ENCODE assay signal across 9 cellular contexts in genomic region chr3:71726106-71726505, GRCh38. TPM values are rescaled to one million over a fixed set of nuclear protein-coding genes. Genes with fewer than 3 reads are reported as not detected.
A peak's percentile ranks its signal among the peaks of the same experiment; 100 is the strongest.
DNase-seq lines count a peak whose midpoint lies in the region; ATAC-seq, FAIRE-seq and TF ChIP-seq lines count a peak whose summit lies in the region.
"Had no signal": no experiment of that assay in that cellular context is flagged by ENCODE, and none has a peak within 500 bp of the region (broad histone marks: within the 10 kb centered on the region; RNA-seq: fewer than 3 reads in every experiment).

No MANE protein-coding gene starts in this region.

- H3K36me3 ChIP-seq in liver (ENCODE audit: control insufficient read depth in 4 of 4, insufficient read depth in 3 of 4, low read depth in 1 of 4, low read length in 3 of 4) (no peaks in the 10 kb centered on the region), HepG2 (replicated peaks in 1 of 2; ENCODE audit: control insufficient read depth in 1 of 2, insufficient read depth in 2 of 2, low read length in 2 of 2) (no peaks in the 10 kb centered on the region), upper lobe of right lung (no peaks in the 10 kb centered on the region), HAP-1 (replicated peaks) (no peaks in the 10 kb centered on the region)

- ATAC-seq in HepG2 = no peak
- no peak for ATAC-seq in upper lobe of right lung
- ATAC-seq in GM18868 (IDR thresholded peaks at IDR 0.05; ENCODE audit: unreplicated experiment) = no peak

- TF ChIP-seq EP300 in HepG2 (IDR thresholded peaks at IDR 0.05; ENCODE audit: low read depth in 2 of 2, low read length in 2 of 2) (no peak), HepG2 (CRISPR knock-in tag; IDR thresholded peaks at IDR 0.05; ENCODE audit: borderline replicate concordance) (no peak)

- no peak overlapping the region for H2AFZ ChIP-seq in HepG2 (ENCODE audit: low read length)

- peak overlapping the region; percentile 76 to 96 (median 89) for H3K27ac Mint-ChIP-seq in brain
- peak overlapping the region in 1 of 3 experiments; percentile 37 for H3K27ac Mint-ChIP-seq in nephron

- POLR2A ChIA-PET in HepG2 (lab: Yijun Ruan, JAX) = no interaction called here

- no peaks in the 10 kb centered on the region for H3K79me2 ChIP-seq in HepG2 (ENCODE audit: insufficient read depth, low read length)

- H3K27me3 ChIP-seq in liver (ENCODE audit: control insufficient read depth in 4 of 4, insufficient read depth in 4 of 4, low read length in 3 of 4) (no peaks in the 10 kb centered on the region), HepG2 (ENCODE audit: control insufficient read depth in 1 of 2, insufficient read depth in 2 of 2, low read length in 2 of 2) (peaks cover 8 to 49% of the 10 kb centered on the region in 2 experiments; a peak in 4 of 5 replicates), upper lobe of right lung (no peaks in the 10 kb centered on the region), HAP-1 (ENCODE audit: low read depth) (no peaks in the 10 kb centered on the region)

- H3K4me3 ChIP-seq in liver (ENCODE audit: low read depth in 1 of 3, low read length in 3 of 3) (no peak overlapping the region), HepG2 (replicated peaks in 1 of 3; ENCODE audit: insufficient read depth in 1 of 3, low read depth in 2 of 3, low read length in 3 of 3) (no peak overlapping the region), upper lobe of right lung (peak overlapping the region; percentile 62), HAP-1 (no peak overlapping the region; the same call in 1 of the 2 replicates)

- H3K4me3 Mint-ChIP-seq in brain (peak overlapping the region; percentile 82 to 89 (median 86)), nephron (peak overlapping the region; percentile 80 to 86 (median 83))

- CTCF ChIA-PET in HepG2 (lab: Yijun Ruan, JAX; ENCODE audit: low intra/inter-chr PET ratio, low total read pairs) = no interaction called here

- H3K4me2 ChIP-seq in HepG2 (ENCODE audit: low read depth, low read length) = no peak overlapping the region

- no TSS peak for BruUV-seq in HepG2 (replicated peaks; lab: Mats Ljungman, UMichigan)

- no peak for TF ChIP-seq POLR2A in HepG2 (IDR thresholded peaks at IDR 0.05; ENCODE audit: insufficient read depth in 1 of 2, low read depth in 2 of 2, low read length in 2 of 2)

- no peak for TF ChIP-seq RAD21 in liver (IDR thresholded peaks at IDR 0.05)
- no peak for TF ChIP-seq RAD21 in HepG2 (CRISPR knock-in tag; IDR thresholded peaks at IDR 0.05)

- DNase-seq in HepG2 (ENCODE audit: low spot score) = no peak
- DNase-seq in upper lobe of right lung = no peak
- no peak for DNase-seq in HAP-1 (ENCODE audit: low spot score in 2 of 2)
- DNase-seq in NCI-H2107 treated with DMSO at 0.1 percent for 48 hours (lab: John Stamatoyannopoulos, UW; ENCODE audit: unreplicated experiment) = no peak

- intact Hi-C loops in HepG2 (cut with micrococcal nuclease; ENCODE audit: unreplicated experiment) (no loop called here), upper lobe of right lung (cut with DNase I) (no loop called here)

- 82% methylated on average over 8 of the region's 8 CpGs for WGBS in liver
- WGBS in HepG2 (ENCODE audit: low lambda C conversion rate) = 69% methylated on average over 8 of the region's 8 CpGs

- H3K36me3 Mint-ChIP-seq in brain = peaks cover under 1% of the 10 kb centered on the region
- no peaks in the 10 kb centered on the region for H3K36me3 Mint-ChIP-seq in nephron (ENCODE audit: low read depth)

- H3K27me3 Mint-ChIP-seq in brain (peaks cover 5% of the 10 kb centered on the region), nephron (ENCODE audit: low read depth) (peaks cover 49% of the 10 kb centered on the region)

- in situ Hi-C loops in HepG2 (cut with HindIII; ENCODE audit: extremely low pct_ligation_motif_present, low pct_unique_long_range_greater_than_20kb) = no loop called here
- in situ Hi-C loops in HAP-1 (cut with MboI; ENCODE audit: low sequenced_read_pairs) = no loop called here

- H3K9me3 ChIP-seq in liver (ENCODE audit: control insufficient read depth in 4 of 4, low read length in 3 of 4) = no peaks in the 10 kb centered on the region
- no peaks in the 10 kb centered on the region for H3K9me3 ChIP-seq in HepG2 (ENCODE audit: low read length)
- no peaks in the 10 kb centered on the region for H3K9me3 ChIP-seq in upper lobe of right lung
- no peaks in the 10 kb centered on the region for H3K9me3 ChIP-seq in HAP-1

- H3K4me1 ChIP-seq in liver (ENCODE audit: control insufficient read depth in 4 of 4, insufficient read depth in 4 of 4, low read length in 3 of 4) (peaks cover 0 to 23% (median 13%) of the 10 kb centered on the region in 4 donors), HepG2 (ENCODE audit: insufficient read depth, low read length) (peaks cover 6% of the 10 kb centered on the region; the same call in 1 of the 2 replicates), upper lobe of right lung (peaks cover 22% of the 10 kb centered on the region), HAP-1 (peaks cover 22% of the 10 kb centered on the region)

- no peaks in the 10 kb centered on the region for H4K20me1 ChIP-seq in HepG2 (ENCODE audit: insufficient read depth, low read length)

- H3K9ac ChIP-seq in liver (ENCODE audit: low read depth in 1 of 2, low read length in 2 of 2) = no peak overlapping the region
- H3K9ac ChIP-seq in HepG2 (ENCODE audit: insufficient read depth, low read depth, low read length) = no peak overlapping the region

- H3K9me3 Mint-ChIP-seq in brain = peaks cover 0 to 3% (median 0%) of the 10 kb centered on the region in 5 experiments
- H3K9me3 Mint-ChIP-seq in nephron = no peaks in the 10 kb centered on the region

- H3K4me1 Mint-ChIP-seq in brain (peaks cover 64% of the 10 kb centered on the region), nephron (peaks cover 14% of the 10 kb centered on the region)

- no peak for FAIRE-seq in HepG2 (lab: Jason Lieb, UNC)

- H3K27ac ChIP-seq in liver (ENCODE audit: low read depth in 1 of 2, low read length in 2 of 2) (peak overlapping the region; percentile 8 to 49), HepG2 (ENCODE audit: extremely low read length, insufficient read depth, low read length) (no peak overlapping the region), upper lobe of right lung (no peak overlapping the region)

- TF ChIP-seq CTCF in liver (IDR thresholded peaks at IDR 0.05; ENCODE audit: low read depth, low read length, missing input control) = no peak
- no peak for TF ChIP-seq CTCF in HepG2 (CRISPR knock-in tag; IDR thresholded peaks at IDR 0.05)
- no peak for TF ChIP-seq CTCF in brain (conservative IDR thresholded peaks at IDR 0.05)
- no peak for TF ChIP-seq CTCF in nephron (IDR thresholded peaks at IDR 0.05; ENCODE audit: unreplicated experiment in 3 of 3)
- TF ChIP-seq CTCF in upper lobe of right lung (IDR thresholded peaks at IDR 0.05) = no peak

RNA-seq across cellular contexts. Expression of gene EIF4E3, which starts 0.9 kb away (rescaled TPM):
- 1 to 10 TPM; 1.5 to 3.7 TPM for total RNA-seq in liver
- 1 to 10 TPM; 1.1 to 4.0 TPM for polyA plus RNA-seq in liver
- total RNA-seq in HepG2 (2016; rRNA removed; fragmentation: Illumina TruSeq; extraction: Trizol) = 0.06 and 0.07 TPM in 2 replicates
- not detected in 2 replicates for total RNA-seq in HepG2 (2016; cell fraction: cytosol; rRNA removed; fragmentation: Illumina TruSeq; extraction: Trizol; ENCODE audit: low read depth)
- total RNA-seq in HepG2 (2016; cell fraction: insoluble cytoplasmic fraction; rRNA removed; fragmentation: Illumina TruSeq; extraction: Trizol) = 0.12 TPM in 1 of 2 replicates, not detected in the other
- 0.06 and 0.10 TPM in 2 replicates for total RNA-seq in HepG2 (2016; cell fraction: membrane; rRNA removed; fragmentation: Illumina TruSeq; extraction: Trizol)
- total RNA-seq in HepG2 (2016; cell fraction: nucleus; rRNA removed; fragmentation: Illumina TruSeq; extraction: Trizol) = not detected in 2 replicates
- 0.10 and 0.15 TPM in 2 replicates for polyA plus RNA-seq in HepG2 (2011; rRNA removed)
- polyA plus RNA-seq in HepG2 (2011; cell fraction: cytosol; rRNA removed) = 0.07 and 0.18 TPM in 2 replicates
- polyA plus RNA-seq in HepG2 (2011; cell fraction: nucleus; rRNA removed) = 0.10 TPM in 2 replicates
- 0.08 and 0.12 TPM in 2 replicates for polyA plus RNA-seq in HepG2 (2012)
- polyA plus RNA-seq in HepG2 (2016; cell fraction: cytosol; fragmentation: Illumina TruSeq; extraction: Trizol; ENCODE audit: low read depth) = 0.06 TPM in 1 of 2 replicates, not detected in the other
- 0.05 and 0.28 TPM in 2 replicates for polyA plus RNA-seq in HepG2 (2016; cell fraction: insoluble cytoplasmic fraction; fragmentation: Illumina TruSeq; extraction: Trizol; ENCODE audit: low read depth)
- 0.14 and 0.16 TPM in 2 replicates for polyA plus RNA-seq in HepG2 (2016; cell fraction: membrane; fragmentation: Illumina TruSeq; extraction: Trizol; ENCODE audit: low read depth)
- 0.11 and 0.36 TPM in 2 replicates for polyA plus RNA-seq in HepG2 (2016; cell fraction: nucleus; fragmentation: Illumina TruSeq; extraction: Trizol; ENCODE audit: insufficient read depth, low read depth)
- polyA minus RNA-seq in HepG2 (2011; rRNA and poly(A)+ RNA removed; ENCODE audit: low replicate concordance) = 0.10 and 0.30 TPM in 2 replicates
- polyA minus RNA-seq in HepG2 (2011; cell fraction: cytosol; rRNA and poly(A)+ RNA removed) = 0.18 and 0.89 TPM in 2 replicates
- 0.13 and 0.25 TPM in 2 replicates for polyA minus RNA-seq in HepG2 (2011; cell fraction: nucleus; rRNA and poly(A)+ RNA removed)
- polyA plus RNA-seq in brain (ENCODE audit: insufficient read depth, low read depth, low replicate concordance) = 7.2 TPM
- total RNA-seq in upper lobe of right lung = 38.4 TPM

RNA-seq across cellular contexts. Expression of gene GPR27, which starts 27.5 kb away (rescaled TPM):
- under 1 TPM; 0.17 to 0.65 TPM for total RNA-seq in liver
- under 1 TPM in 1 of 2 donors, not detected in 1; 0.09 TPM for polyA plus RNA-seq in liver
- not detected in 2 replicates for total RNA-seq in HepG2 (2016; rRNA removed; fragmentation: Illumina TruSeq; extraction: Trizol)
- total RNA-seq in HepG2 (2016; cell fraction: cytosol; rRNA removed; fragmentation: Illumina TruSeq; extraction: Trizol; ENCODE audit: low read depth) = not detected in 2 replicates
- total RNA-seq in HepG2 (2016; cell fraction: insoluble cytoplasmic fraction; rRNA removed; fragmentation: Illumina TruSeq; extraction: Trizol) = not detected in 2 replicates
- not detected in 2 replicates for total RNA-seq in HepG2 (2016; cell fraction: membrane; rRNA removed; fragmentation: Illumina TruSeq; extraction: Trizol)
- total RNA-seq in HepG2 (2016; cell fraction: nucleus; rRNA removed; fragmentation: Illumina TruSeq; extraction: Trizol) = not detected in 2 replicates
- polyA plus RNA-seq in HepG2 (2011; rRNA removed) = not detected in 2 replicates
- not detected in 2 replicates for polyA plus RNA-seq in HepG2 (2011; cell fraction: cytosol; rRNA removed)
- not detected in 2 replicates for polyA plus RNA-seq in HepG2 (2011; cell fraction: nucleus; rRNA removed)
- not detected in 2 replicates for polyA plus RNA-seq in HepG2 (2012)
- polyA plus RNA-seq in HepG2 (2016; cell fraction: cytosol; fragmentation: Illumina TruSeq; extraction: Trizol; ENCODE audit: low read depth) = not detected in 2 replicates
- polyA plus RNA-seq in HepG2 (2016; cell fraction: insoluble cytoplasmic fraction; fragmentation: Illumina TruSeq; extraction: Trizol; ENCODE audit: low read depth) = not detected in 2 replicates
- not detected in 2 replicates for polyA plus RNA-seq in HepG2 (2016; cell fraction: membrane; fragmentation: Illumina TruSeq; extraction: Trizol; ENCODE audit: low read depth)
- not detected in 2 replicates for polyA plus RNA-seq in HepG2 (2016; cell fraction: nucleus; fragmentation: Illumina TruSeq; extraction: Trizol; ENCODE audit: insufficient read depth, low read depth)
- polyA minus RNA-seq in HepG2 (2011; rRNA and poly(A)+ RNA removed; ENCODE audit: low replicate concordance) = not detected in 2 replicates
- not detected in 2 replicates for polyA minus RNA-seq in HepG2 (2011; cell fraction: cytosol; rRNA and poly(A)+ RNA removed)
- not detected in 2 replicates for polyA minus RNA-seq in HepG2 (2011; cell fraction: nucleus; rRNA and poly(A)+ RNA removed)
- 9.5 TPM for polyA plus RNA-seq in brain (ENCODE audit: insufficient read depth, low read depth, low replicate concordance)
- 3.7 TPM for total RNA-seq in upper lobe of right lung

RNA-seq across cellular contexts. Expression of gene PROK2, which starts 58.8 kb away (rescaled TPM):
- under 1 TPM; 0.47 to 0.84 TPM for total RNA-seq in liver
- under 1 TPM; 0.24 to 0.36 TPM for polyA plus RNA-seq in liver
- not detected in 2 replicates for total RNA-seq in HepG2 (2016; rRNA removed; fragmentation: Illumina TruSeq; extraction: Trizol)
- not detected in 2 replicates for total RNA-seq in HepG2 (2016; cell fraction: cytosol; rRNA removed; fragmentation: Illumina TruSeq; extraction: Trizol; ENCODE audit: low read depth)
- not detected in 2 replicates for total RNA-seq in HepG2 (2016; cell fraction: insoluble cytoplasmic fraction; rRNA removed; fragmentation: Illumina TruSeq; extraction: Trizol)
- not detected in 2 replicates for total RNA-seq in HepG2 (2016; cell fraction: membrane; rRNA removed; fragmentation: Illumina TruSeq; extraction: Trizol)
- not detected in 2 replicates for total RNA-seq in HepG2 (2016; cell fraction: nucleus; rRNA removed; fragmentation: Illumina TruSeq; extraction: Trizol)
- polyA plus RNA-seq in HepG2 (2011; rRNA removed) = not detected in 2 replicates
- polyA plus RNA-seq in HepG2 (2011; cell fraction: cytosol; rRNA removed) = not detected in 2 replicates
- not detected in 2 replicates for polyA plus RNA-seq in HepG2 (2011; cell fraction: nucleus; rRNA removed)
- not detected in 2 replicates for polyA plus RNA-seq in HepG2 (2012)
- not detected in 2 replicates for polyA plus RNA-seq in HepG2 (2016; cell fraction: cytosol; fragmentation: Illumina TruSeq; extraction: Trizol; ENCODE audit: low read depth)
- polyA plus RNA-seq in HepG2 (2016; cell fraction: insoluble cytoplasmic fraction; fragmentation: Illumina TruSeq; extraction: Trizol; ENCODE audit: low read depth) = not detected in 2 replicates
- not detected in 2 replicates for polyA plus RNA-seq in HepG2 (2016; cell fraction: membrane; fragmentation: Illumina TruSeq; extraction: Trizol; ENCODE audit: low read depth)
- polyA plus RNA-seq in HepG2 (2016; cell fraction: nucleus; fragmentation: Illumina TruSeq; extraction: Trizol; ENCODE audit: insufficient read depth, low read depth) = not detected in 2 replicates
- not detected in 2 replicates for polyA minus RNA-seq in HepG2 (2011; rRNA and poly(A)+ RNA removed; ENCODE audit: low replicate concordance)
- not detected in 2 replicates for polyA minus RNA-seq in HepG2 (2011; cell fraction: cytosol; rRNA and poly(A)+ RNA removed)
- not detected in 2 replicates for polyA minus RNA-seq in HepG2 (2011; cell fraction: nucleus; rRNA and poly(A)+ RNA removed)
- polyA plus RNA-seq in brain (ENCODE audit: insufficient read depth, low read depth, low replicate concordance) = not detected
- 4.1 TPM for total RNA-seq in upper lobe of right lung
- total RNA-seq: lower leg skin had no signal

Comparison
In these comparisons a context has a peak if more than half of its experiments do, and no peak if none do; other contexts are left out.
1. H3K27ac ChIP-seq: peak in liver (2 of 2); none in HepG2 (single experiment) and upper lobe of right lung (single experiment).